In genomic region chr12:14952295-14952995, GRCh38 we compare ENCODE assay signal across 8 cellular contexts. TPM values are rescaled to one million over a fixed set of nuclear protein-coding genes. Genes with fewer than 3 reads are reported as not detected.
A peak's percentile ranks its signal among the peaks of the same experiment; 100 is the strongest.
DNase-seq lines count a peak whose midpoint lies in the region; ATAC-seq, FAIRE-seq and TF ChIP-seq lines count a peak whose summit lies in the region.

No MANE protein-coding gene starts in this region.

- peak overlapping the region; percentile 75 for H3K4me3 Mint-ChIP-seq in activated naive CD4-positive, alpha-beta T cell treated with anti-CD3 and anti-CD28 coated beads for 36 hours
- no peak overlapping the region for H3K4me3 Mint-ChIP-seq in astrocyte (ENCODE audit: unreplicated experiment)

- CTCF ChIA-PET in activated naive CD4-positive, alpha-beta T cell treated with anti-CD3 and anti-CD28 coated beads for 36 hours (lab: Charles Lee): interaction anchor here (0.7 to 1.3 kb wide), 2 partner anchors 9 to 217 kb away, joined by 4 read pairs; partner anchors contain the start of gene ARHGDIB

- peaks cover 77% of the 10 kb centered on the region for H3K4me1 Mint-ChIP-seq in activated naive CD4-positive, alpha-beta T cell treated with anti-CD3 and anti-CD28 coated beads for 36 hours (ENCODE audit: low read depth)
- H3K4me1 Mint-ChIP-seq in astrocyte (ENCODE audit: low read depth, unreplicated experiment): peaks cover 50% of the 10 kb centered on the region

- no peaks in the 10 kb centered on the region for H3K36me3 ChIP-seq in astrocyte (ENCODE audit: insufficient read depth, low read length)
- no peaks in the 10 kb centered on the region for H3K36me3 ChIP-seq in kidney (ENCODE audit: control insufficient read depth in 1 of 2, insufficient read depth in 2 of 2, low read length in 2 of 2)
- H3K36me3 ChIP-seq in suprapubic skin: peaks cover 8% of the 10 kb centered on the region

- no peaks in the 10 kb centered on the region for H4K20me1 ChIP-seq in astrocyte (ENCODE audit: insufficient read depth, low read length)

- H3K4me1 ChIP-seq in astrocyte (ENCODE audit: insufficient read depth, low read length) (peaks cover 34% of the 10 kb centered on the region), kidney (ENCODE audit: control insufficient read depth in 1 of 2, insufficient read depth in 1 of 2, low read depth in 1 of 2, low read length in 2 of 2) (peaks cover 16 to 37% of the 10 kb centered on the region in 2 donors), suprapubic skin (peaks cover 63% of the 10 kb centered on the region)

- TF ChIP-seq CTCF in astrocyte (IDR thresholded peaks at IDR 0.05; ENCODE audit: insufficient read depth, low read depth, low read length): no peak
- TF ChIP-seq CTCF in kidney (IDR thresholded peaks at IDR 0.05; ENCODE audit: borderline replicate concordance, extremely low read depth, insufficient read depth): no peak
- no peak for TF ChIP-seq CTCF in suprapubic skin (IDR thresholded peaks at IDR 0.05)

- H2AFZ ChIP-seq in astrocyte (ENCODE audit: low read depth, low read length): peak overlapping the region; percentile 61

- intact Hi-C loops in activated naive CD4-positive, alpha-beta T cell treated with anti-CD3 and anti-CD28 coated beads for 36 hours (cut with micrococcal nuclease): loop anchor here (1.0 to 10.0 kb wide), 7 partner anchors 9 to 932 kb away; partner anchors contain the start of genes ARHGDIB and STRAP
- intact Hi-C loops in kidney (cut with DNase I): no loop called here

- DNase-seq in activated naive CD4-positive, alpha-beta T cell treated with anti-CD3 and anti-CD28 coated beads for 36 hours: peak; percentile 59
- DNase-seq in activated naive CD4-positive, alpha-beta T cell (lab: John Stamatoyannopoulos, UW): no peak
- DNase-seq in NCI-H2029 (lab: John Stamatoyannopoulos, UW) (peak; percentile 74), astrocyte (ENCODE audit: low read depth) (peak; percentile 96), kidney (no peak), suprapubic skin (ENCODE audit: low spot score in 2 of 2) (no peak)
- no peak for DNase-seq in effector CD8-positive, alpha-beta T cell (lab: John Stamatoyannopoulos, UW)

- H3K9me3 ChIP-seq in astrocyte (ENCODE audit: insufficient read depth, low read depth, low read length) (no peaks in the 10 kb centered on the region), kidney (ENCODE audit: control insufficient read depth in 1 of 2, low read length in 2 of 2) (no peaks in the 10 kb centered on the region), suprapubic skin (no peaks in the 10 kb centered on the region)

- peak; percentile 59 for ATAC-seq in HG02588 (IDR thresholded peaks at IDR 0.05; ENCODE audit: unreplicated experiment)

- TF ChIP-seq EP300 in suprapubic skin (IDR thresholded peaks at IDR 0.05): no peak

- 53% methylated on average over 8 of the region's 8 CpGs for WGBS in suprapubic skin

- H3K79me2 ChIP-seq in astrocyte (ENCODE audit: insufficient read depth, low read length): no peaks in the 10 kb centered on the region

- no peaks in the 10 kb centered on the region for H3K27me3 Mint-ChIP-seq in activated naive CD4-positive, alpha-beta T cell treated with anti-CD3 and anti-CD28 coated beads for 36 hours (ENCODE audit: low read depth)
- no peaks in the 10 kb centered on the region for H3K27me3 Mint-ChIP-seq in astrocyte (ENCODE audit: low read depth, unreplicated experiment)

- FAIRE-seq in astrocyte (lab: Jason Lieb, UNC) (peak; percentile 37), kidney (lab: Jason Lieb, UNC) (peak; percentile 83)

- H3K27ac ChIP-seq in astrocyte (ENCODE audit: low read depth, low read length) (peak overlapping the region; percentile 80), kidney (ENCODE audit: low read depth in 2 of 2, low read length in 2 of 2) (peak overlapping the region in 1 of 2 donors; percentile 79), suprapubic skin (peak overlapping the region; percentile 57)

- H3K4me2 ChIP-seq in astrocyte (ENCODE audit: low read length): peak overlapping the region; percentile 66

- H3K27me3 ChIP-seq in astrocyte (ENCODE audit: insufficient read depth, low read length) (no peaks in the 10 kb centered on the region), suprapubic skin (no peaks in the 10 kb centered on the region)

- H3K27ac Mint-ChIP-seq in activated naive CD4-positive, alpha-beta T cell treated with anti-CD3 and anti-CD28 coated beads for 36 hours: peak overlapping the region; percentile 95
- H3K27ac Mint-ChIP-seq in astrocyte (ENCODE audit: unreplicated experiment): peak overlapping the region; percentile 34

- H3K36me3 Mint-ChIP-seq in activated naive CD4-positive, alpha-beta T cell treated with anti-CD3 and anti-CD28 coated beads for 36 hours (ENCODE audit: low read depth): peaks cover 44% of the 10 kb centered on the region
- H3K36me3 Mint-ChIP-seq in astrocyte (ENCODE audit: low read depth, unreplicated experiment): no peaks in the 10 kb centered on the region

- H3K4me3 ChIP-seq in astrocyte (ENCODE audit: insufficient read depth, low read depth, low read length) (no peak overlapping the region), kidney (ENCODE audit: low read length in 2 of 2) (no peak overlapping the region), suprapubic skin (no peak overlapping the region)

- H3K9me3 Mint-ChIP-seq in activated naive CD4-positive, alpha-beta T cell treated with anti-CD3 and anti-CD28 coated beads for 36 hours: no peaks in the 10 kb centered on the region
- peaks cover 3% of the 10 kb centered on the region for H3K9me3 Mint-ChIP-seq in astrocyte (ENCODE audit: unreplicated experiment)

- H3K9ac ChIP-seq in astrocyte (ENCODE audit: low read length) (peak overlapping the region; percentile 62), kidney (ENCODE audit: low read length in 2 of 2) (no peak overlapping the region)

- TF ChIP-seq POLR2A in suprapubic skin (IDR thresholded peaks at IDR 0.05): no peak

RNA-seq across cellular contexts. Expression of gene ARHGDIB, which starts 9.0 kb away (rescaled TPM):
- total RNA-seq in activated naive CD4-positive, alpha-beta T cell treated with anti-CD3 and anti-CD28 coated beads for 36 hours: 100 to 1,000 TPM; 663 to 730 TPM
- total RNA-seq in astrocyte (14.6 and 19.0 TPM in 2 replicates), kidney (151 TPM), suprapubic skin (100 to 1,000 TPM in 1 of 4 donors, 10 to 100 TPM in 3; 74.7 to 109 (median 85.4) TPM)
- polyA plus RNA-seq in kidney (ENCODE audit: insufficient read depth, low read depth, low replicate concordance): 127 TPM

RNA-seq across cellular contexts. Expression of gene ERP27, which starts 14.1 kb away (rescaled TPM):
- total RNA-seq in activated naive CD4-positive, alpha-beta T cell treated with anti-CD3 and anti-CD28 coated beads for 36 hours: 1 to 10 TPM; 1.0 to 1.2 TPM
- 0.29 and 1.0 TPM in 2 replicates for total RNA-seq in astrocyte
- 11.0 TPM for total RNA-seq in kidney
- polyA plus RNA-seq in kidney (ENCODE audit: insufficient read depth, low read depth, low replicate concordance): 35.3 TPM
- 1 to 10 TPM in 1 of 4 donors, under 1 TPM in 2, not detected in 1; 0.21 to 2.5 (median 0.91) TPM for total RNA-seq in suprapubic skin

RNA-seq across cellular contexts. Expression of gene PDE6H, which starts 20.4 kb away (rescaled TPM):
- total RNA-seq in activated naive CD4-positive, alpha-beta T cell treated with anti-CD3 and anti-CD28 coated beads for 36 hours: not detected
- total RNA-seq in astrocyte: not detected in 2 replicates
- not detected for total RNA-seq in kidney
- polyA plus RNA-seq in kidney (ENCODE audit: insufficient read depth, low read depth, low replicate concordance): not detected
- not detected for total RNA-seq in suprapubic skin

Comparison
In these comparisons a context has a peak if more than half of its experiments do, and no peak if none do; other contexts are left out.
1. DNase-seq: peak in activated naive CD4-positive, alpha-beta T cell treated with anti-CD3 and anti-CD28 coated beads for 36 hours (single experiment), NCI-H2029 (single experiment) and astrocyte (single experiment); none in activated naive CD4-positive, alpha-beta T cell (0 of 4), kidney (single experiment), suprapubic skin (0 of 2) and effector CD8-positive, alpha-beta T cell (single experiment).